ENCODE assay signal across 8 cellular contexts in the genomic region with DNA sequence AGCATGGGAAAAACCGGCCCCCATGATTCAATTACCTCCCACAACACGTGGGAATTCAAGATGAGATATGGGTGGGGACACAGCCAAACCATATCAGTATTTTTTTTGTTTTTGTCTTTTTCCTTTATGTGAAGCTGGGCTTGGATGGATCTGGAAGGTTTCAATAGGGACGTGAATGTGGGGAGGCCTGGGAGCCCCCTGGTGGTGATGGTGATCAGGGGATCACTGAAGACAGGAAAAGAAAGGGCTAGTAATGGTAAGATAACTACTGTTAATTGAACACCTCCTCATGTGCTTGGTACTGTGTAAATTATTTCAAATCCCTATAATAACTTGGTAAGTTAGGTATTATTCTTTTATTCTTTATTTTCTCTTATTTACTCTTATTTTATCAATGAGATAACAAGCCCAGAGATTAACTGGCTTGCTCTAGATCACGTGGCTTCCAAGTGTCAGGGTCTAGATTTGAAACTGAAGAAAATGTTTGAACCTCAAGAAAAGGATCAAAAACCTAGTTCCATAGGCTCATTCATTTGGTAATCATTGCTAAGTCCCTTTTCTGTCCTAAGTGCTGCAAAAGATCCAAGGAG.
A peak's percentile ranks its signal among the peaks of the same experiment; 100 is the strongest.
DNase-seq lines count a peak whose midpoint lies in the region; ATAC-seq and TF ChIP-seq lines count a peak whose summit lies in the region.

No MANE protein-coding gene starts in this region.

- no peak overlapping the region for H2AFZ ChIP-seq in KMS-11 (ENCODE audit: low read depth)

- H3K79me2 ChIP-seq in KMS-11 (ENCODE audit: insufficient read depth, low read depth): no peaks in the 10 kb centered on the region

- no peak overlapping the region for H3K9ac ChIP-seq in KMS-11

- no peaks in the 10 kb centered on the region for H3K36me3 ChIP-seq in KMS-11 (ENCODE audit: insufficient read depth)
- no peaks in the 10 kb centered on the region for H3K36me3 ChIP-seq in adrenal gland (replicated peaks in 1 of 2)

- 67 to 83% (median 73%) methylated on average over 4 of the region's 4 CpGs for WGBS in adrenal gland, 4 donors

- H3K4me1 ChIP-seq in KMS-11 (ENCODE audit: low read depth, poor library complexity, severe bottlenecking): peaks cover 20% of the 10 kb centered on the region
- H3K4me1 ChIP-seq in adrenal gland (replicated peaks in 1 of 2): no peaks in the 10 kb centered on the region

- ATAC-seq in left colon: peak; percentile 54
- no peak for ATAC-seq in GM21723 (IDR thresholded peaks at IDR 0.05; ENCODE audit: unreplicated experiment)

- no peak for TF ChIP-seq POLR2A in adrenal gland (IDR thresholded peaks at IDR 0.05)

- TF ChIP-seq CTCF in KMS-11 (conservative IDR thresholded peaks at IDR 0.05; ENCODE audit: low read depth, low read length) (peak; percentile 69), adrenal gland (IDR thresholded peaks at IDR 0.05) (peak; percentile 30 to 67 (median 59))

- H3K27me3 ChIP-seq in KMS-11 (ENCODE audit: insufficient read depth, low read depth) (no peaks in the 10 kb centered on the region), adrenal gland (no peaks in the 10 kb centered on the region)

- H3K4me3 ChIP-seq in KMS-11 (IDR thresholded peaks at IDR 0.05; ENCODE audit: insufficient read depth, low read depth, low read length) (no peak overlapping the region), adrenal gland (no peak overlapping the region)

- intact Hi-C loops in adrenal gland (cut with DNase I) (loop anchor here (5.0 to 10.0 kb wide), 2 partner anchors 429 to 432 kb away; no protein-coding TSS in a partner anchor), left colon (cut with DNase I, micrococcal nuclease) (no loop called here)

- H4K20me1 ChIP-seq in KMS-11 (ENCODE audit: insufficient read depth): no peaks in the 10 kb centered on the region

- H3K27ac ChIP-seq in KMS-11 (no peak overlapping the region), adrenal gland (no peak overlapping the region)

- no peak overlapping the region for H3K4me2 ChIP-seq in KMS-11

- DNase-seq in NCI-H1105 treated with DMSO at 0.1 percent for 48 hours (lab: John Stamatoyannopoulos, UW): peak; percentile 29
- DNase-seq in NCI-H1105 (lab: John Stamatoyannopoulos, UW): no peak
- DNase-seq in adrenal gland: peak in 6 of 7 donors; percentile 31 to 77 (median 56)
- DNase-seq in left colon: peak in 1 of 2 donors; percentile 69
- DNase-seq in cerebellar nuclear complex (lab: John Stamatoyannopoulos, UW): no peak
- no peak for DNase-seq in GOT3 (lab: John Stamatoyannopoulos, UW)

- no peaks in the 10 kb centered on the region for H3K9me3 ChIP-seq in adrenal gland (replicated peaks in 1 of 3)

Comparison
In these comparisons a context has a peak if more than half of its experiments do, and no peak if none do; other contexts are left out.
1. DNase-seq: peak in NCI-H1105 treated with DMSO at 0.1 percent for 48 hours (single experiment) and adrenal gland (6 of 7); none in NCI-H1105 (single experiment), cerebellar nuclear complex (0 of 2) and GOT3 (single experiment).
2. intact Hi-C loops: an anchor here in adrenal gland (5.0 to 10.0 kb wide); none called in left colon.